ENCODE assay signal across 8 cellular contexts in genomic region chr5:149153751-149154610, GRCh38. TPM values are rescaled to one million over a fixed set of nuclear protein-coding genes. Genes with fewer than 3 reads are reported as not detected.
A peak's percentile ranks its signal among the peaks of the same experiment; 100 is the strongest.
DNase-seq lines count a peak whose midpoint lies in the region; TF ChIP-seq lines count a peak whose summit lies in the region.
"Had no signal": no experiment of that assay in that cellular context is flagged by ENCODE, and none has a peak within 500 bp of the region (broad histone marks: within the 10 kb centered on the region; RNA-seq: fewer than 3 reads in every experiment).

No MANE protein-coding gene starts in this region.

- DNase-seq in MG63 (peak; percentile 50), RWPE1 (ENCODE audit: low spot score) (no peak), head of caudate nucleus (peak in 25 of 42 donors; percentile 12 to 65 (median 36)), superior temporal gyrus (ENCODE audit: extremely low spot score) (peak; percentile 17), T-helper 2 cell (no peak), T1000 (lab: John Stamatoyannopoulos, UW) (no peak), anterior cingulate cortex (lab: John Stamatoyannopoulos, UW) (no peak)
- DNase-seq: activated CD4-positive, CD25-positive, alpha-beta regulatory T cell treated with anti-CD3 and anti-CD28 coated beads, Interleukin-2, amount 50 U/mL, for 72 hours had no signal

- intact Hi-C loops in head of caudate nucleus (cut with DNase I) = no loop called here

- POLR2A ChIA-PET in RWPE1 (lab: Yijun Ruan, JAX; ENCODE audit: low non-redundant PET) = no interaction called here

- no peak overlapping the region for H3K4me3 ChIP-seq in MG63

- no peaks in the 10 kb centered on the region for H3K27me3 ChIP-seq in MG63

- CTCF ChIA-PET in RWPE1 (lab: Yijun Ruan, JAX) = interaction anchor here (0.5 to 2.1 kb wide), 7 partner anchors 12 to 398 kb away, joined by 3 to 8 read pairs (median 3); partner anchors contain the start of gene ABLIM3

- H3K36me3 ChIP-seq in MG63 = no peaks in the 10 kb centered on the region

- peak overlapping the region; percentile 44; the same call in 1 of the 2 replicates for H3K27ac ChIP-seq in RWPE1

- H3K9me3 ChIP-seq in MG63 = no peaks in the 10 kb centered on the region

- no peak for TF ChIP-seq CTCF in RWPE1 (conservative IDR thresholded peaks at IDR 0.05; ENCODE audit: low read depth)

RNA-seq across cellular contexts. Expression of gene ABLIM3, which starts 12.7 kb away (rescaled TPM):
- 3.8 and 8.6 TPM in 2 replicates for total RNA-seq in MG63 (2014; rRNA removed; shearing (Covaris generic); ENCODE audit: low replicate concordance)

Comparison
In these comparisons a context has a peak if more than half of its experiments do, and no peak if none do; other contexts are left out.
1. DNase-seq: peak in MG63 (single experiment), head of caudate nucleus (25 of 42) and superior temporal gyrus (single experiment); none in RWPE1 (single experiment), T-helper 2 cell (0 of 5), T1000 (single experiment) and anterior cingulate cortex (0 of 58).